Comparison of ENCODE assay signal across 8 cellular contexts in the genomic region with DNA sequence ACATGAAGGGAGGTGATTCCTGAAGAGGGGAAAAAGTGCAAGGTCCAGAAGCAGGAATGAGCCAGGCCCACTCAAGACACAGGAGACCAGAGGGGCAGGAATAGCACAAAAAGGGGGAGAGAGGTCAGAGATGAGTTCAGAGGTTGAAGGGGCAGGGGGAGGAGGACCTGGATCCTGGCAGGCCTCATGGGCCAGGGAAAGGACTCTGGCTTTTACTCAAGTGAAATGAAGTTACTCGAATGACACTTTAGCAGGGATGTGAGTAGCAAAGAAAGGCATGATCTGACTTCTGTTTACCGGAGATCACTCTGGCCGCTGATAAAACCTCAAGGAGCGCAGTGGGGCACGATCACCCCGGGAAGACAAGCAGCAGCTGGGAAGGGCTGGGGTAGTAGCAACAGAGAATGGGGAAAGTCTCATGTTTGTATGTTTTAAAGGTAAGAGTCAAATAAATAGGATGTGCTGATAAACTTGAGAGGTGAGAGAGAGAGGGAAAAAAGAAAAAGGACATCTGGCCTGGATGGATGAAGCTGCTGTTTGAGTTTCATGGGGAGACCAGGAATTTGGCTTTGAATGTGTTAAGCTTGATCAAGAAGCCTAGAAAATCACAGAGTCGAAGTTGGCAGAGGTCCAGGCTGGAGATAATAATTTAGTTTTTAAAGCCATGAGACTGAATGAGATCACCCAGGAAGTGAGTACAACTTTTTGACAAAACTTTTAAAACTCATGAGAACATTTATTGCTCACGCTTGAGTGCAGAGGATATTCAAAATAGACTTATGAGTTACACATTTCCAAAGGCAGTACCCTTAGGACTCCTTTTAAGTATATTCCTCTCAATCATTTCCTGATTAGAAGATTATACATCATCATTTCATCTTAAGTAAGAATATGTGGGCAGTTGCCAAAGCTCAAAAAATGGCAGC.
DNase-seq lines count a peak whose midpoint lies in the region; ATAC-seq, FAIRE-seq and TF ChIP-seq lines count a peak whose summit lies in the region.

No MANE protein-coding gene starts in this region.

- TF ChIP-seq CTCF in fibroblast of mammary gland (conservative IDR thresholded peaks at IDR 0.05; ENCODE audit: control insufficient read depth, insufficient read depth, low read depth, low read length) = no peak

- H3K36me3 ChIP-seq in skeletal muscle tissue (ENCODE audit: control insufficient read depth in 3 of 3, insufficient read depth in 3 of 3, low read length in 3 of 3) = no peaks in the 10 kb centered on the region

- H3K4me3 ChIP-seq in fibroblast of mammary gland (ENCODE audit: control insufficient read depth, low read depth, low read length) = no peak overlapping the region
- peak overlapping the region in 1 of 3 donors; percentile 17 for H3K4me3 ChIP-seq in skeletal muscle tissue (ENCODE audit: low read length in 3 of 3)

- H3K4me1 ChIP-seq in skeletal muscle tissue (ENCODE audit: control insufficient read depth in 3 of 3, insufficient read depth in 3 of 3, low read length in 3 of 3) = peaks cover 34 to 56% (median 46%) of the 10 kb centered on the region in 3 donors

- no peak for FAIRE-seq in GM12891 (lab: Jason Lieb, UNC)

- no peak for TF ChIP-seq POLR2A in GM12891 (IDR thresholded peaks at IDR 0.05; ENCODE audit: low read depth, low read length)

- no peaks in the 10 kb centered on the region for H3K9me3 ChIP-seq in skeletal muscle tissue (ENCODE audit: control insufficient read depth in 3 of 3, low read length in 3 of 3)

- H3K9ac ChIP-seq in skeletal muscle tissue (ENCODE audit: low read depth in 1 of 3, low read length in 3 of 3) = peak overlapping the region; percentile 35 to 60 (median 46)

- H3K27me3 ChIP-seq in skeletal muscle tissue (ENCODE audit: control insufficient read depth in 3 of 3, insufficient read depth in 3 of 3, low read length in 3 of 3) = no peaks in the 10 kb centered on the region

- no peak for DNase-seq in GM12891 (ENCODE audit: insufficient read length, low spot score)
- peak; percentile 98 for DNase-seq in RKO (ENCODE audit: low spot score)
- peak; percentile 94 for DNase-seq in fibroblast of mammary gland (ENCODE audit: low read depth)
- DNase-seq in HUDEP-2 (lab: John Stamatoyannopoulos, UW; ENCODE audit: unreplicated experiment in 76 of 76) = no peak
- DNase-seq in DMS79 treated with DMSO at 0.1 percent for 48 hours (lab: John Stamatoyannopoulos, UW) = no peak
- no peak for DNase-seq in NCI-H524 treated with DMSO at 0.1 percent for 48 hours (lab: John Stamatoyannopoulos, UW)

- no peak for ATAC-seq in HG03342 (IDR thresholded peaks at IDR 0.05; ENCODE audit: unreplicated experiment)

- H3K27ac ChIP-seq in skeletal muscle tissue (ENCODE audit: low read depth, low read length) = peak overlapping the region; percentile 61

TF ChIP-seq in GM12891, 5 proteins besides CTCF, POLR2A, EP300 and RAD21:
- TF ChIP-seq TAF1 (IDR thresholded peaks at IDR 0.05; ENCODE audit: low read depth, low read length) (no peak), SPI1 (IDR thresholded peaks at IDR 0.05; ENCODE audit: low read depth, low read length) (peak; percentile 43)
TF ChIP-seq in GM12891: peak in this region for 1.

Comparison
In these comparisons a context has a peak if more than half of its experiments do, and no peak if none do; other contexts are left out.
1. DNase-seq: peak in RKO (single experiment) and fibroblast of mammary gland (single experiment); none in GM12891 (single experiment), HUDEP-2 (0 of 76), DMS79 treated with DMSO at 0.1 percent for 48 hours (single experiment) and NCI-H524 treated with DMSO at 0.1 percent for 48 hours (single experiment).